Comparison of ENCODE assay signal across 1 cellular context in the genomic region with DNA sequence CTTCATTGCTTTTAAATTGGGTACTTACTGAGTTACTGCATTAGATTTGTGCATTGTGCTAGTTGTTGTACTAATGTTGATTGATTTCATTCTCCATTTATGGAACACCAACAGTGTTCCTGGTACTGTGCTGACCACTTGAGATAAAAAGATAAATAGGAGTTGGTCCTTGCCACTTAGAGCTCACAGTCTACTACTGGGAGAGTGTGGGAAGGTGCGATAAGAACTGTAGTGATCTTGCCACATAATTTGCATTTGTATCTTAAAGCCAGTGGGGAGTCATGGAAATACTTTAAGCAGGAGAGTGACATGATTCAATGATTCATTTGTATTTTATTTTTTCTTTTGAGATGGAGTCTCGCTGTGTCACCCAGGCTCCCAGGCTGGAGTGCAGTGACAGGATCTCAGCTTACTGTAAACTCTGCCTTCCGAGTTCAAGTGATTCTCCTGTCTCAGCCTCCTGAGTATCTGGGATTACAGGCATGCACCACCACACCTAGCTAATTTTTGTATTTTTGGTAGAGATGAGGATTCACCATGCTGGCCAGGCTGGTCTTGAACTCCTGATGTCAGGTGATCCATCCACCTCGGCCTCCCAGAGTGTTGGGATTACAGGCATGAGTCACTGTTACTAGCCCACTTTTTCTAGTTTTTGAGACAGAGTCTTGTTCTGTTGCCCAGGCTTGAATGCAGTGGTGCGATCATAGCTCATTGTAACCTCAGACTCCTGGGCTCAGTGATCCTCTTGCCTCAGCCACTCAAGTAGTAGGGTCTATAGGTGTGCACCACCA.
A peak's percentile ranks its signal among the peaks of the same experiment; 100 is the strongest.
TF ChIP-seq lines count a peak whose summit lies in the region.

No MANE protein-coding gene starts in this region.

TF ChIP-seq in K562, 482 proteins besides CTCF, POLR2A, EP300 and RAD21 (continued from another document):
- TF ChIP-seq ZNF639 (CRISPR knock-in tag; conservative IDR thresholded peaks at IDR 0.05 in 1 of 2, IDR thresholded peaks at IDR 0.05 in 1 of 2) (peak in 1 of 2 experiments; percentile 75; a peak in 2 of 4 replicates), PYGO2 (tag; IDR thresholded peaks at IDR 0.05) (0 out of 2 replicates have a peak, but pooled peaks have one; percentile 57), FIP1L1 (IDR thresholded peaks at IDR 0.05; ENCODE audit: low read depth, low read length, poor library complexity, severe bottlenecking) (no peak), TAL1 (IDR thresholded peaks at IDR 0.05) (peak; percentile 90), ERF (CRISPR knock-in tag; IDR thresholded peaks at IDR 0.05) (no peak), ZNF316 (IDR thresholded peaks at IDR 0.05) (0 out of 2 replicates have a peak, but pooled peaks have one; percentile 12), KLF16 (IDR thresholded peaks at IDR 0.05) (peak; percentile 69; the same call in 1 of the 2 replicates), HINFP (tag; conservative IDR thresholded peaks at IDR 0.05; ENCODE audit: low read depth) (no peak), GATAD2A (IDR thresholded peaks at IDR 0.05) (peak; percentile 72; the same call in 1 of the 2 replicates), POLR2AphosphoS5 (IDR thresholded peaks at IDR 0.05; ENCODE audit: control insufficient read depth, insufficient read depth, low read depth, low read length) (peak; percentile 82), THRAP3 (IDR thresholded peaks at IDR 0.05; ENCODE audit: borderline replicate concordance) (no peak), XRCC4 (IDR thresholded peaks at IDR 0.05; ENCODE audit: extremely low read depth, insufficient read depth, insufficient read length) (no peak), PTRF (tag; IDR thresholded peaks at IDR 0.05) (no peak), LEF1 (IDR thresholded peaks at IDR 0.05) (peak; percentile 74), RFX5 (IDR thresholded peaks at IDR 0.05; ENCODE audit: low read depth, low read length) (0 out of 2 replicates have a peak, but pooled peaks have one; percentile 37), TCF15 (CRISPR knock-in tag; IDR thresholded peaks at IDR 0.05) (no peak), ZKSCAN8 (CRISPR knock-in tag; IDR thresholded peaks at IDR 0.05) (peak; percentile 95), FOXJ2 (tag; IDR thresholded peaks at IDR 0.05) (peak; percentile 81; the same call in 1 of the 2 replicates), HDGF (IDR thresholded peaks at IDR 0.05) (peak; percentile 75; the same call in 1 of the 2 replicates), SREBF1 (IDR thresholded peaks at IDR 0.05; ENCODE audit: borderline replicate concordance, low read depth, low read length) (no peak), ZBTB9 (CRISPR knock-in tag; IDR thresholded peaks at IDR 0.05) (peak; percentile 80; the same call in 1 of the 2 replicates)
- TF ChIP-seq, protein P1, sequence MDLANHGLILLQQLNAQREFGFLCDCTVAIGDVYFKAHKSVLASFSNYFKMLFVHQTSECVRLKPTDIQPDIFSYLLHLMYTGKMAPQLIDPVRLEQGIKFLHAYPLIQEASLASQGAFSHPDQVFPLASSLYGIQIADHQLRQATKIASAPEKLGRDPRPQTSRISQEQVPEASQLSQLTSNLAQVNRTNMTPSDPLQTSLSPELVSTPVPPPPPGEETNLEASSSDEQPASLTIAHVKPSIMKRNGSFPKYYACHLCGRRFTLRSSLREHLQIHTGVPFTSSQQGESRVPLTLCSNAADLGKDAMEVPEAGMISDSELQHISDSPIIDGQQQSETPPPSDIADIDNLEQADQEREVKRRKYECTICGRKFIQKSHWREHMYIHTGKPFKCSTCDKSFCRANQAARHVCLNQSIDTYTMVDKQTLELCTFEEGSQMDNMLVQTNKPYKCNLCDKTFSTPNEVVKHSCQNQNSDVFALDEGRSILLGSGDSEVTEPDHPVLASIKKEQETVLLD (IDR thresholded peaks at IDR 0.05) = peak; percentile 10; the same call in 1 of the 2 replicates
- TF ChIP-seq, protein P2, sequence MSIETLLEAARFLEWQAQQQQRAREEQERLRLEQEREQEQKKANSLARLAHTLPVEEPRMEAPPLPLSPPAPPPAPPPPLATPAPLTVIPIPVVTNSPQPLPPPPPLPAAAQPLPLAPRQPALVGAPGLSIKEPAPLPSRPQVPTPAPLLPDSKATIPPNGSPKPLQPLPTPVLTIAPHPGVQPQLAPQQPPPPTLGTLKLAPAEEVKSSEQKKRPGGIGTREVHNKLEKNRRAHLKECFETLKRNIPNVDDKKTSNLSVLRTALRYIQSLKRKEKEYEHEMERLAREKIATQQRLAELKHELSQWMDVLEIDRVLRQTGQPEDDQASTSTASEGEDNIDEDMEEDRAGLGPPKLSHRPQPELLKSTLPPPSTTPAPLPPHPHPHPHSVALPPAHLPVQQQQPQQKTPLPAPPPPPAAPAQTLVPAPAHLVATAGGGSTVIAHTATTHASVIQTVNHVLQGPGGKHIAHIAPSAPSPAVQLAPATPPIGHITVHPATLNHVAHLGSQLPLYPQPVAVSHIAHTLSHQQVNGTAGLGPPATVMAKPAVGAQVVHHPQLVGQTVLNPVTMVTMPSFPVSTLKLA (conservative IDR thresholded peaks at IDR 0.05) = peak in 1 of 2 experiments; percentile 33; a peak in 1 of 4 replicates
- TF ChIP-seq, protein P3, sequence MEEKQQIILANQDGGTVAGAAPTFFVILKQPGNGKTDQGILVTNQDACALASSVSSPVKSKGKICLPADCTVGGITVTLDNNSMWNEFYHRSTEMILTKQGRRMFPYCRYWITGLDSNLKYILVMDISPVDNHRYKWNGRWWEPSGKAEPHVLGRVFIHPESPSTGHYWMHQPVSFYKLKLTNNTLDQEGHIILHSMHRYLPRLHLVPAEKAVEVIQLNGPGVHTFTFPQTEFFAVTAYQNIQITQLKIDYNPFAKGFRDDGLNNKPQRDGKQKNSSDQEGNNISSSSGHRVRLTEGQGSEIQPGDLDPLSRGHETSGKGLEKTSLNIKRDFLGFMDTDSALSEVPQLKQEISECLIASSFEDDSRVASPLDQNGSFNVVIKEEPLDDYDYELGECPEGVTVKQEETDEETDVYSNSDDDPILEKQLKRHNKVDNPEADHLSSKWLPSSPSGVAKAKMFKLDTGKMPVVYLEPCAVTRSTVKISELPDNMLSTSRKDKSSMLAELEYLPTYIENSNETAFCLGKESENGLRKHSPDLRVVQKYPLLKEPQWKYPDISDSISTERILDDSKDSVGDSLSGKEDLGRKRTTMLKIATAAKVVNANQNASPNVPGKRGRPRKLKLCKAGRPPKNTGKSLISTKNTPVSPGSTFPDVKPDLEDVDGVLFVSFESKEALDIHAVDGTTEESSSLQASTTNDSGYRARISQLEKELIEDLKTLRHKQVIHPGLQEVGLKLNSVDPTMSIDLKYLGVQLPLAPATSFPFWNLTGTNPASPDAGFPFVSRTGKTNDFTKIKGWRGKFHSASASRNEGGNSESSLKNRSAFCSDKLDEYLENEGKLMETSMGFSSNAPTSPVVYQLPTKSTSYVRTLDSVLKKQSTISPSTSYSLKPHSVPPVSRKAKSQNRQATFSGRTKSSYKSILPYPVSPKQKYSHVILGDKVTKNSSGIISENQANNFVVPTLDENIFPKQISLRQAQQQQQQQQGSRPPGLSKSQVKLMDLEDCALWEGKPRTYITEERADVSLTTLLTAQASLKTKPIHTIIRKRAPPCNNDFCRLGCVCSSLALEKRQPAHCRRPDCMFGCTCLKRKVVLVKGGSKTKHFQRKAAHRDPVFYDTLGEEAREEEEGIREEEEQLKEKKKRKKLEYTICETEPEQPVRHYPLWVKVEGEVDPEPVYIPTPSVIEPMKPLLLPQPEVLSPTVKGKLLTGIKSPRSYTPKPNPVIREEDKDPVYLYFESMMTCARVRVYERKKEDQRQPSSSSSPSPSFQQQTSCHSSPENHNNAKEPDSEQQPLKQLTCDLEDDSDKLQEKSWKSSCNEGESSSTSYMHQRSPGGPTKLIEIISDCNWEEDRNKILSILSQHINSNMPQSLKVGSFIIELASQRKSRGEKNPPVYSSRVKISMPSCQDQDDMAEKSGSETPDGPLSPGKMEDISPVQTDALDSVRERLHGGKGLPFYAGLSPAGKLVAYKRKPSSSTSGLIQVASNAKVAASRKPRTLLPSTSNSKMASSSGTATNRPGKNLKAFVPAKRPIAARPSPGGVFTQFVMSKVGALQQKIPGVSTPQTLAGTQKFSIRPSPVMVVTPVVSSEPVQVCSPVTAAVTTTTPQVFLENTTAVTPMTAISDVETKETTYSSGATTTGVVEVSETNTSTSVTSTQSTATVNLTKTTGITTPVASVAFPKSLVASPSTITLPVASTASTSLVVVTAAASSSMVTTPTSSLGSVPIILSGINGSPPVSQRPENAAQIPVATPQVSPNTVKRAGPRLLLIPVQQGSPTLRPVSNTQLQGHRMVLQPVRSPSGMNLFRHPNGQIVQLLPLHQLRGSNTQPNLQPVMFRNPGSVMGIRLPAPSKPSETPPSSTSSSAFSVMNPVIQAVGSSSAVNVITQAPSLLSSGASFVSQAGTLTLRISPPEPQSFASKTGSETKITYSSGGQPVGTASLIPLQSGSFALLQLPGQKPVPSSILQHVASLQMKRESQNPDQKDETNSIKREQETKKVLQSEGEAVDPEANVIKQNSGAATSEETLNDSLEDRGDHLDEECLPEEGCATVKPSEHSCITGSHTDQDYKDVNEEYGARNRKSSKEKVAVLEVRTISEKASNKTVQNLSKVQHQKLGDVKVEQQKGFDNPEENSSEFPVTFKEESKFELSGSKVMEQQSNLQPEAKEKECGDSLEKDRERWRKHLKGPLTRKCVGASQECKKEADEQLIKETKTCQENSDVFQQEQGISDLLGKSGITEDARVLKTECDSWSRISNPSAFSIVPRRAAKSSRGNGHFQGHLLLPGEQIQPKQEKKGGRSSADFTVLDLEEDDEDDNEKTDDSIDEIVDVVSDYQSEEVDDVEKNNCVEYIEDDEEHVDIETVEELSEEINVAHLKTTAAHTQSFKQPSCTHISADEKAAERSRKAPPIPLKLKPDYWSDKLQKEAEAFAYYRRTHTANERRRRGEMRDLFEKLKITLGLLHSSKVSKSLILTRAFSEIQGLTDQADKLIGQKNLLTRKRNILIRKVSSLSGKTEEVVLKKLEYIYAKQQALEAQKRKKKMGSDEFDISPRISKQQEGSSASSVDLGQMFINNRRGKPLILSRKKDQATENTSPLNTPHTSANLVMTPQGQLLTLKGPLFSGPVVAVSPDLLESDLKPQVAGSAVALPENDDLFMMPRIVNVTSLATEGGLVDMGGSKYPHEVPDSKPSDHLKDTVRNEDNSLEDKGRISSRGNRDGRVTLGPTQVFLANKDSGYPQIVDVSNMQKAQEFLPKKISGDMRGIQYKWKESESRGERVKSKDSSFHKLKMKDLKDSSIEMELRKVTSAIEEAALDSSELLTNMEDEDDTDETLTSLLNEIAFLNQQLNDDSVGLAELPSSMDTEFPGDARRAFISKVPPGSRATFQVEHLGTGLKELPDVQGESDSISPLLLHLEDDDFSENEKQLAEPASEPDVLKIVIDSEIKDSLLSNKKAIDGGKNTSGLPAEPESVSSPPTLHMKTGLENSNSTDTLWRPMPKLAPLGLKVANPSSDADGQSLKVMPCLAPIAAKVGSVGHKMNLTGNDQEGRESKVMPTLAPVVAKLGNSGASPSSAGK (IDR thresholded peaks at IDR 0.05) = no peak
- TF ChIP-seq, protein P4, sequence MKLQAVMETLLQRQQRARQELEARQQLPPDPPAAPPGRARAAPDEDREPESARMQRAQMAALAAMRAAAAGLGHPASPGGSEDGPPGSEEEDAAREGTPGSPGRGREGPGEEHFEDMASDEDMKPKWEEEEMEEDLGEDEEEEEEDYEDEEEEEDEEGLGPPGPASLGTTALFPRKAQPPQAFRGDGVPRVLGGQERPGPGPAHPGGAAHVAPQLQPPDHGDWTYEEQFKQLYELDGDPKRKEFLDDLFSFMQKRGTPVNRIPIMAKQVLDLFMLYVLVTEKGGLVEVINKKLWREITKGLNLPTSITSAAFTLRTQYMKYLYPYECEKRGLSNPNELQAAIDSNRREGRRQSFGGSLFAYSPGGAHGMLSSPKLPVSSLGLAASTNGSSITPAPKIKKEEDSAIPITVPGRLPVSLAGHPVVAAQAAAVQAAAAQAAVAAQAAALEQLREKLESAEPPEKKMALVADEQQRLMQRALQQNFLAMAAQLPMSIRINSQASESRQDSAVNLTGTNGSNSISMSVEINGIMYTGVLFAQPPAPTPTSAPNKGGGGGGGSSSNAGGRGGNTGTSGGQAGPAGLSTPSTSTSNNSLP (IDR thresholded peaks at IDR 0.05; ENCODE audit: borderline replicate concordance, low read depth, low read length) = peak; percentile 64; the same call in 1 of the 2 replicates
TF ChIP-seq in K562: peak in this region for 100.
